ENCODE assay signal across 8 cellular contexts in genomic region chrX:54044126-54044876, GRCh38. TPM values are rescaled to one million over a fixed set of nuclear protein-coding genes. Genes with fewer than 3 reads are reported as not detected.
DNase-seq lines count a peak whose midpoint lies in the region; TF ChIP-seq lines count a peak whose summit lies in the region.

PHF8 (minus strand) TSS chrX:54044473; CDS start chrX:54042728, 1,745 bp downstream.

- peaks cover 24% of the 10 kb centered on the region for H3K79me2 ChIP-seq in DOHH2 (ENCODE audit: control insufficient read depth, low read length)

- peak in 1 of 4 donors; percentile 24 for TF ChIP-seq POLR2A in esophagus squamous epithelium (IDR thresholded peaks at IDR 0.05)

- H3K9me3 ChIP-seq in DOHH2 (ENCODE audit: control insufficient read depth, insufficient read depth, low read length) (no peaks in the 10 kb centered on the region), esophagus squamous epithelium (no peaks in the 10 kb centered on the region)

- H4K20me1 ChIP-seq in DOHH2 (ENCODE audit: control insufficient read depth, insufficient read depth, low read depth, low read length): no peaks in the 10 kb centered on the region

- intact Hi-C loops in esophagus squamous epithelium (cut with DNase I): no loop called here

- H3K36me3 ChIP-seq in DOHH2 (ENCODE audit: control insufficient read depth, low read length): peaks cover 16% of the 10 kb centered on the region
- H3K36me3 ChIP-seq in esophagus squamous epithelium: peaks cover 0 to 25% (median 0%) of the 10 kb centered on the region in 3 donors

- no peaks in the 10 kb centered on the region for H3K9me2 ChIP-seq in DOHH2 (replicated peaks; ENCODE audit: control insufficient read depth, low read length)

- 0 to 47% methylated on average over 13 to 29 of the region's 66 CpGs for WGBS in esophagus squamous epithelium, 2 donors

- DNase-seq in H4 (ENCODE audit: low spot score) (peak; percentile 94), LNCaP clone FGC (ENCODE audit: low read depth) (peak; percentile 92), RPMI8226 (peak; percentile 95), esophagus squamous epithelium (lab: John Stamatoyannopoulos, UW) (peak; percentile 69), myocyte (ENCODE audit: low read depth) (peak; percentile 90)
- peak; percentile 85 to 89 for DNase-seq in activated T-helper 1 cell treated with anti-CD3 and anti-CD28 coated beads, Interleukin-2, amount 50 U/mL, for 16 hours (ENCODE audit: low read depth in 1 of 2, low spot score in 1 of 2)
- DNase-seq in stimulated activated CD8-positive, alpha-beta memory T cell treated with anti-CD3 and anti-CD28 coated beads, Interleukin-7, amount 100 ng/mL, for 4 hours (ENCODE audit: low read depth in 2 of 2): peak; percentile 88 to 91

- H3K4me3 ChIP-seq in DOHH2 (ENCODE audit: low read length): peak within 1 kb of the TSS; percentile 87
- H3K4me3 ChIP-seq in LNCaP clone FGC (ENCODE audit: low read depth, low read length): peak within 1 kb of the TSS; percentile 78
- peak within 1 kb of the TSS; percentile 64 to 81 (median 72) for H3K4me3 ChIP-seq in esophagus squamous epithelium

- peaks cover 19% of the 10 kb centered on the region for H3K4me1 ChIP-seq in DOHH2 (ENCODE audit: control insufficient read depth, low read length)
- peaks cover 0 to 23% (median 3%) of the 10 kb centered on the region in 3 donors for H3K4me1 ChIP-seq in esophagus squamous epithelium

- peak within 1 kb of the TSS; percentile 92 for H3K4me2 ChIP-seq in DOHH2 (ENCODE audit: low read length)

- no peak for TF ChIP-seq CTCF in DOHH2 (IDR thresholded peaks at IDR 0.05; ENCODE audit: low read depth, low read length, poor library complexity, severe bottlenecking)
- TF ChIP-seq CTCF in LNCaP clone FGC (IDR thresholded peaks at IDR 0.05; ENCODE audit: control insufficient read depth, extremely low read depth, insufficient read depth): no peak
- TF ChIP-seq CTCF in esophagus squamous epithelium (IDR thresholded peaks at IDR 0.05): no peak

- no peaks in the 10 kb centered on the region for H3K27me3 ChIP-seq in DOHH2 (ENCODE audit: control insufficient read depth, low read length)
- H3K27me3 ChIP-seq in esophagus squamous epithelium: no peaks in the 10 kb centered on the region

- peak within 1 kb of the TSS; percentile 88 for H3K27ac ChIP-seq in DOHH2 (ENCODE audit: low read depth, low read length)
- peak within 1 kb of the TSS; percentile 93 to 97 (median 95) for H3K27ac ChIP-seq in esophagus squamous epithelium

- H3F3A ChIP-seq in DOHH2 (ENCODE audit: control insufficient read depth, insufficient read depth): 0 out of 2 replicates have a peak, but pooled peaks cover 8% of the 10 kb centered on the region

RNA-seq across cellular contexts. Expression of gene PHF8, which starts in this region (rescaled TPM):
- 7.6 and 10.6 TPM in 2 replicates for total RNA-seq in H4 (2014; rRNA removed; shearing (Covaris generic))
- total RNA-seq in esophagus squamous epithelium: 10 to 100 TPM; 20.2 to 37.4 (median 28.7) TPM
- total RNA-seq in myocyte: 10.0 and 10.3 TPM in 2 replicates
- polyA plus RNA-seq in myocyte (2012): 7.3 TPM

Comparison
In these comparisons a context has a peak if more than half of its experiments do, and no peak if none do; other contexts are left out.
1. Peak in every context shown above with its lines: DNase-seq, H3K4me3 ChIP-seq and H3K27ac ChIP-seq.